10 cellular contexts compared by ENCODE assay signal in the genomic region with DNA sequence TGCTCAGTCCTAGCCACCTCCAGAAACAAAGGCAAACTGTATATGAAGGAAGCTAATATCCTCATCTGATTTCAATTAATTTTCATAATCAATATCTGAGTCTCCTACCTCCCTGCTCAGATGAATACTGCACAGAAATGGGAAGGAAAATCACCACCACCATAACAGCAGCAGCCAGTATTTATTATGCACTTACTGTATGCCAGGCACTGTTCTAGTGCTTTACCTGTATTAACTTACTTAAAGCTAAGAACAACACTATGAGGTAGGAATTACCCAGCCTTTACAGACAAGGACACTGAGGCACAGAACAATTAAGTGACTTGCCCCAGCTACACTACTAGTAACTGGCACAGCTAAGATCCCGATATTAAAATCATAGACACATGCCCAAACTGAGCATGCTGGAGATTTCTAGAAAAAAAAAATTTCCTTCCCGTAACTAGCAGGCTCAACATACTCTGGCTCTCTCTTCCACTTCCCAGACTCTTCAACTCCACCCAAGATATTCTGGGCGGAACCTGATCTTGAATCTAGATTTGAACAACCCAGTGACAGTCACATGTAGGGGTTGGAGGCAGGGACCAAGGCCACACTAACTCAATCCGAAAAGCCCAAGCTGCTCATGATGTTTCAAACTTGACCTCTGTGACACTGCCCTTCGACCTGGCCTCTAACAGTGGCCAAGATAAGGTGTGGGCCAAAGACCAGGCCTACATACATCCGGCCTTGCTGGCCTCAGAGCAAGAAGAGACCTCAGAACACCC. TPM values are rescaled to one million over a fixed set of nuclear protein-coding genes. Genes with fewer than 3 reads are reported as not detected.
DNase-seq lines count a peak whose midpoint lies in the region; ATAC-seq and TF ChIP-seq lines count a peak whose summit lies in the region.
"Had no signal": no experiment of that assay in that cellular context is flagged by ENCODE, and none has a peak within 500 bp of the region (broad histone marks: within the 10 kb centered on the region; RNA-seq: fewer than 3 reads in every experiment).

No MANE protein-coding gene starts in this region.

- H3K27ac Mint-ChIP-seq in HFFc6 (peak overlapping the region; percentile 4; the same call in 1 of the 2 replicates), WTC11 (peak overlapping the region; percentile 25)
- peak overlapping the region; percentile 92 for H3K27ac Mint-ChIP-seq in stimulated activated effector memory CD8-positive, alpha-beta T cell treated with anti-CD3 and anti-CD28 coated beads, Interleukin-12 subunit alpha, Interleukin-12 subunit beta, amount 100 ng/mL, for 72 hours

- H3K9me3 Mint-ChIP-seq in HFFc6, result no peaks in the 10 kb centered on the region
- H3K9me3 Mint-ChIP-seq in WTC11, result no peaks in the 10 kb centered on the region
- H3K9me3 Mint-ChIP-seq in stimulated activated effector memory CD8-positive, alpha-beta T cell treated with anti-CD3 and anti-CD28 coated beads, Interleukin-12 subunit alpha, Interleukin-12 subunit beta, amount 100 ng/mL, for 72 hours, result no peaks in the 10 kb centered on the region

- H3K36me3 Mint-ChIP-seq in HFFc6 (ENCODE audit: low read depth), result peaks cover 39% of the 10 kb centered on the region
- H3K36me3 Mint-ChIP-seq in WTC11, result peaks cover 31% of the 10 kb centered on the region
- peaks cover 91% of the 10 kb centered on the region for H3K36me3 Mint-ChIP-seq in stimulated activated effector memory CD8-positive, alpha-beta T cell treated with anti-CD3 and anti-CD28 coated beads, Interleukin-12 subunit alpha, Interleukin-12 subunit beta, amount 100 ng/mL, for 72 hours

- H3K27me3 ChIP-seq in hepatocyte, result no peaks in the 10 kb centered on the region

- H3K4me3 Mint-ChIP-seq in HFFc6 (peak overlapping the region; percentile 34; the same call in 1 of the 2 replicates), WTC11 (no peak overlapping the region)
- peak overlapping the region; percentile 77 for H3K4me3 Mint-ChIP-seq in stimulated activated effector memory CD8-positive, alpha-beta T cell treated with anti-CD3 and anti-CD28 coated beads, Interleukin-12 subunit alpha, Interleukin-12 subunit beta, amount 100 ng/mL, for 72 hours

- no peak for ATAC-seq in WTC11
- ATAC-seq in stimulated activated effector memory CD8-positive, alpha-beta T cell treated with anti-CD3 and anti-CD28 coated beads, Interleukin-12 subunit alpha, Interleukin-12 subunit beta, amount 100 ng/mL, for 72 hours, result no peak

- POLR2A ChIA-PET in WTC11 (lab: Charles Lee), result no interaction called here

- H3K27me3 Mint-ChIP-seq in HFFc6 (ENCODE audit: insufficient read depth), result peaks cover 3% of the 10 kb centered on the region
- peaks cover 8% of the 10 kb centered on the region for H3K27me3 Mint-ChIP-seq in WTC11 (ENCODE audit: low read depth)

- peak overlapping the region; percentile 19 for H3K27ac ChIP-seq in hepatocyte

- peaks cover 6% of the 10 kb centered on the region for H4K20me1 ChIP-seq in hepatocyte (ENCODE audit: insufficient read depth, poor library complexity, severe bottlenecking)

- no peaks in the 10 kb centered on the region for H3K36me3 ChIP-seq in hepatocyte (replicated peaks; ENCODE audit: insufficient read depth, low read depth)

- peaks cover 46% of the 10 kb centered on the region for H3K79me2 ChIP-seq in hepatocyte

- 87% methylated on average over 6 of the region's 6 CpGs for WGBS in hepatocyte (ENCODE audit: low lambda C conversion rate, missing lambda C conversion rate)

- TF ChIP-seq CTCF in HFFc6 (IDR thresholded peaks at IDR 0.05) (no peak), WTC11 (IDR thresholded peaks at IDR 0.05) (no peak), hepatocyte (IDR thresholded peaks at IDR 0.05; ENCODE audit: poor library complexity) (no peak), GM10266 (IDR thresholded peaks at IDR 0.05; ENCODE audit: control insufficient read depth, insufficient read depth, low read depth, missing control alignments) (no peak)

- CTCF ChIA-PET in WTC11 (lab: Charles Lee), result interaction anchor here (1.7 kb wide), 1 partner anchor 90 kb away, joined by 4 read pairs; no protein-coding TSS in a partner anchor

- peak overlapping the region; percentile 94 for H3K4me2 ChIP-seq in hepatocyte

- H2AFZ ChIP-seq in hepatocyte, result no peak overlapping the region

- DNase-seq in HFFc6, result no peak
- DNase-seq in WTC11 (ENCODE audit: low spot score), result no peak
- DNase-seq in hepatocyte (ENCODE audit: low spot score), result no peak
- DNase-seq in stimulated activated effector memory CD8-positive, alpha-beta T cell treated with anti-CD3 and anti-CD28 coated beads, Interleukin-12 subunit alpha, Interleukin-12 subunit beta, amount 100 ng/mL, for 72 hours (ENCODE audit: low spot score in 2 of 2), result no peak
- DNase-seq in NCI-H2107 treated with DMSO at 0.1 percent for 48 hours (lab: John Stamatoyannopoulos, UW; ENCODE audit: unreplicated experiment), result no peak
- DNase-seq in GM10266 (ENCODE audit: extremely low spot score), result no peak
- DNase-seq in DMS79 treated with DMSO at 0.1 percent for 48 hours (lab: John Stamatoyannopoulos, UW), result no peak
- DNase-seq in 8988T, result no peak
- DNase-seq: activated CD8-positive, alpha-beta memory T cell treated with anti-CD3 and anti-CD28 coated beads, Interleukin-2, amount 50 U/mL, for 4 hours; KBM-7 had no signal

- H3K4me3 ChIP-seq in hepatocyte, result no peak overlapping the region

- H3K4me1 ChIP-seq in hepatocyte (ENCODE audit: insufficient read depth), result peaks cover 12% of the 10 kb centered on the region

- H3K4me1 Mint-ChIP-seq in HFFc6 (ENCODE audit: low read depth) (peaks cover 36% of the 10 kb centered on the region), WTC11 (peaks cover 13% of the 10 kb centered on the region)
- H3K4me1 Mint-ChIP-seq in stimulated activated effector memory CD8-positive, alpha-beta T cell treated with anti-CD3 and anti-CD28 coated beads, Interleukin-12 subunit alpha, Interleukin-12 subunit beta, amount 100 ng/mL, for 72 hours, result peaks cover 44% of the 10 kb centered on the region

- H3K9me3 ChIP-seq in hepatocyte (ENCODE audit: low read depth), result no peaks in the 10 kb centered on the region

- no peaks in the 10 kb centered on the region for H3K9me2 ChIP-seq in hepatocyte (replicated peaks; ENCODE audit: insufficient read depth)

TF ChIP-seq in WTC11, 78 proteins besides CTCF, POLR2A, EP300 and RAD21:
- TF ChIP-seq, protein P1, sequence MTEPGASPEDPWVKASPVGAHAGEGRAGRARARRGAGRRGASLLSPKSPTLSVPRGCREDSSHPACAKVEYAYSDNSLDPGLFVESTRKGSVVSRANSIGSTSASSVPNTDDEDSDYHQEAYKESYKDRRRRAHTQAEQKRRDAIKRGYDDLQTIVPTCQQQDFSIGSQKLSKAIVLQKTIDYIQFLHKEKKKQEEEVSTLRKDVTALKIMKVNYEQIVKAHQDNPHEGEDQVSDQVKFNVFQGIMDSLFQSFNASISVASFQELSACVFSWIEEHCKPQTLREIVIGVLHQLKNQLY (CRISPR knock-in tag; IDR thresholded peaks at IDR 0.05), result no peak
- TF ChIP-seq GRHL2 (CRISPR knock-in tag; IDR thresholded peaks at IDR 0.05; ENCODE audit: insufficient replicate concordance, severe bottlenecking) (no peak), ATF1 (CRISPR knock-in tag; IDR thresholded peaks at IDR 0.05) (no peak)
TF ChIP-seq in WTC11: peak in this region for 0.

RNA-seq across cellular contexts. Expression of a gene that starts 3.9 kb away (rescaled TPM):
- total RNA-seq in HFFc6 (2021; fragmentation: NEBNext Ultra II Directional; extraction: Animal tissue kit (Norgen Biotek cat#: 25700)), result 10 to 100 TPM; 38.8 to 43.7 (median 41.4) TPM
- total RNA-seq in WTC11 (2021), result 36.6 to 49.0 TPM (median 38.9 TPM) in 3 replicates
- 24.6 and 26.3 TPM in 2 replicates for total RNA-seq in hepatocyte
- 9.1 and 11.4 TPM in 2 replicates for polyA plus RNA-seq in hepatocyte

RNA-seq across cellular contexts. Expression of a gene that starts 50.9 kb away (rescaled TPM):
- 10 to 100 TPM; 13.6 to 16.4 (median 16.2) TPM for total RNA-seq in HFFc6 (2021; fragmentation: NEBNext Ultra II Directional; extraction: Animal tissue kit (Norgen Biotek cat#: 25700))
- total RNA-seq in WTC11 (2021) (22.6 to 23.5 TPM (median 23.4 TPM) in 3 replicates), hepatocyte (19.8 and 21.0 TPM in 2 replicates)
- polyA plus RNA-seq in hepatocyte, result 12.9 and 18.4 TPM in 2 replicates

Comparison
In these comparisons a context has a peak if more than half of its experiments do, and no peak if none do; other contexts are left out.
1. H3K27ac Mint-ChIP-seq: peak in every context shown above with its lines; median percentile 92 in stimulated activated effector memory CD8-positive, alpha-beta T cell treated with anti-CD3 and anti-CD28 coated beads, Interleukin-12 subunit alpha, Interleukin-12 subunit beta, amount 100 ng/mL, for 72 hours; 25 in WTC11; 4 in HFFc6.